9 cellular contexts compared by ENCODE assay signal in genomic region chr11:115100706-115101105, GRCh38.
"Had no signal": no experiment of that assay in that cellular context is flagged by ENCODE, and none has a peak within 500 bp of the region (broad histone marks: within the 10 kb centered on the region; RNA-seq: fewer than 3 reads in every experiment).

No MANE protein-coding gene starts in this region.

- H3K4me2 ChIP-seq: GM23338 had no signal

- H3K4me1 ChIP-seq: HAP-1 had no signal

- H2AFZ ChIP-seq: GM23248, GM23338 had no signal

- DNase-seq: GM23248, GOT3, H7, H9, HCEC 1CT, HFFc6 had no signal

- H3K9ac ChIP-seq: GM23248 had no signal

- H3K9me3 ChIP-seq: HAP-1 had no signal

- H3K4me3 ChIP-seq: GM23248, GM23338, HAP-1 had no signal

- H3K36me3 ChIP-seq: HAP-1 had no signal

- H3K27ac ChIP-seq: GM23248 had no signal

- ATAC-seq: GM23338, HCT116 had no signal
